In the genomic region with DNA sequence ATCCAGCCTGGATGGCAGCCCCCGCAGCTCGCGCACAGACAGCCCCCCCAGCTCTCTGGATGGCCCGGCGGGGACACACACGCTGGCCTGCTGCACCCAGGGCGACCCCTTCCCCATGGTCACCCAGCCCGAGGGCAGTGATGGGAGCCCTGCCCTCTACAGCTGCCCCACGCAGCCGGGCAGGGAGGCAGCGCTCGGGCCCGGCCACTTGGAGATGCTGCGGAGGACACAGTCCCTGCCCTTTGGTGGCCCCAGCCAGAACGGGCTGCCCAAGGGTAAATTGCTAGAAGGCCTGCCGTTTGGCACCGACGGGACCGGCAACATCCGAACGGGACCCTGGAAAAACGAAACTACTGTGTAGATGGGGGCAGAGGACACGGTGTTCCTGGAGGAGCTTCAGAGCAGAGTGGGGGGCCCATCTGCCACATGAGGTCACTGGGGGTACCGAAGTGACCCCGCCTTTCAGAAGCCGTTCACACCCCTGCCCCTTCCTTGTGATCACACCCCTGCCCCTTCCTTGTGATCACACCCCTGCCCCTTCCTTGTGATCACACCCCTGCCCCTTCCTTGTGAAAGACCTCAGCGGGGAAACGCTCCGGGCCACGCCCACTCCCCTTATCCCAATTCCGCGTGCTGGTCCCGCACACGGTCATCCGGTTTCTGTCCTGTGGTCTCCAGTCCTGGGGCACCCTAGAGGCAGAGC, we compare ENCODE assay signal across 18 cellular contexts. TPM values are rescaled to one million over a fixed set of nuclear protein-coding genes. Genes with fewer than 3 reads are reported as not detected.
"Had no signal": no experiment of that assay in that cellular context is flagged by ENCODE, and none has a peak within 500 bp of the region (broad histone marks: within the 10 kb centered on the region; RNA-seq: fewer than 3 reads in every experiment).

No MANE protein-coding gene starts in this region.

- DNase-seq: activated CD4-positive, alpha-beta T cell treated with anti-CD3 and anti-CD28 coated beads for 4 hours; activated CD8-positive, alpha-beta T cell treated with anti-CD3 and anti-CD28 coated beads for 36 hours; activated naive CD4-positive, alpha-beta T cell treated with Interleukin-2 at 50 U/mL for 16 hours; anterior cingulate cortex; effector memory CD8-positive, alpha-beta T cell; foreskin melanocyte; mesenchymal stem cell; occipital lobe; T-helper 2 cell had no signal

- H3K4me1 ChIP-seq: psoas muscle, spleen, uterus had no signal

- H3K9me3 Mint-ChIP-seq: activated CD8-positive, alpha-beta T cell treated with anti-CD3 and anti-CD28 coated beads for 36 hours; activated T-helper 17 cell treated with anti-CD3 and anti-CD28 coated beads, Interleukin-2, amount 50 U/mL, for 72 hours; dendritic cell treated with granulocyte-macrophage colony-stimulating factor and Interleukin-4, amounts not matched to agents 40 ng/mL and 50 ng/mL, for 4 days; effector memory CD8-positive, alpha-beta T cell; natural killer cell treated with Interleukin-12 subunit alpha and Interleukin-12 subunit beta and Interleukin-15 and Interleukin-18, amount 100 ng/mL, for 72 hours had no signal

- H3K36me3 ChIP-seq: spleen, uterus had no signal

- H3K9me3 ChIP-seq: psoas muscle, uterus had no signal

- H3K4me3 Mint-ChIP-seq: activated CD8-positive, alpha-beta T cell treated with anti-CD3 and anti-CD28 coated beads for 36 hours; activated T-helper 17 cell treated with anti-CD3 and anti-CD28 coated beads, Interleukin-2, amount 50 U/mL, for 72 hours; dendritic cell treated with granulocyte-macrophage colony-stimulating factor and Interleukin-4, amounts not matched to agents 40 ng/mL and 50 ng/mL, for 4 days; effector memory CD8-positive, alpha-beta T cell; natural killer cell treated with Interleukin-12 subunit alpha and Interleukin-12 subunit beta and Interleukin-15 and Interleukin-18, amount 100 ng/mL, for 72 hours had no signal

- H3K36me3 Mint-ChIP-seq: natural killer cell treated with Interleukin-12 subunit alpha and Interleukin-12 subunit beta and Interleukin-15 and Interleukin-18, amount 100 ng/mL, for 72 hours had no signal

- H3K27ac ChIP-seq: epithelial cell of prostate, psoas muscle, spleen, uterus had no signal

- H3K27ac Mint-ChIP-seq: activated CD8-positive, alpha-beta T cell treated with anti-CD3 and anti-CD28 coated beads for 36 hours; activated T-helper 17 cell treated with anti-CD3 and anti-CD28 coated beads, Interleukin-2, amount 50 U/mL, for 72 hours; dendritic cell treated with granulocyte-macrophage colony-stimulating factor and Interleukin-4, amounts not matched to agents 40 ng/mL and 50 ng/mL, for 4 days; effector memory CD8-positive, alpha-beta T cell; natural killer cell treated with Interleukin-12 subunit alpha and Interleukin-12 subunit beta and Interleukin-15 and Interleukin-18, amount 100 ng/mL, for 72 hours had no signal

- H3K4me1 Mint-ChIP-seq: activated T-helper 17 cell treated with anti-CD3 and anti-CD28 coated beads, Interleukin-2, amount 50 U/mL, for 72 hours had no signal

- H3K27me3 ChIP-seq: uterus had no signal

- H3K4me3 ChIP-seq: psoas muscle, spleen, uterus had no signal

- ATAC-seq: activated CD8-positive, alpha-beta T cell treated with anti-CD3 and anti-CD28 coated beads for 36 hours; activated T-helper 17 cell treated with anti-CD3 and anti-CD28 coated beads, Interleukin-2, amount 50 U/mL, for 72 hours; effector memory CD8-positive, alpha-beta T cell; natural killer cell treated with Interleukin-12 subunit alpha and Interleukin-12 subunit beta and Interleukin-15 and Interleukin-18, amount 100 ng/mL, for 72 hours; psoas muscle; sciatic nerve had no signal

RNA-seq across cellular contexts. Expression of gene KNDC1, which starts 30.7 kb away (rescaled TPM):
- total RNA-seq: activated CD8-positive, alpha-beta T cell treated with anti-CD3 and anti-CD28 coated beads for 36 hours had no signal

RNA-seq across cellular contexts. Expression of gene ADGRA1, which starts 41.6 kb away (rescaled TPM):
- total RNA-seq: activated CD8-positive, alpha-beta T cell treated with anti-CD3 and anti-CD28 coated beads for 36 hours; activated T-helper 17 cell treated with anti-CD3 and anti-CD28 coated beads, Interleukin-2, amount 50 U/mL, for 72 hours; fibroblast of lung; natural killer cell treated with Interleukin-12 subunit alpha and Interleukin-12 subunit beta and Interleukin-15 and Interleukin-18, amount 100 ng/mL, for 72 hours had no signal
- polyA plus RNA-seq: fibroblast of lung had no signal
